ENCODE assay signal across 8 cellular contexts in the genomic region with DNA sequence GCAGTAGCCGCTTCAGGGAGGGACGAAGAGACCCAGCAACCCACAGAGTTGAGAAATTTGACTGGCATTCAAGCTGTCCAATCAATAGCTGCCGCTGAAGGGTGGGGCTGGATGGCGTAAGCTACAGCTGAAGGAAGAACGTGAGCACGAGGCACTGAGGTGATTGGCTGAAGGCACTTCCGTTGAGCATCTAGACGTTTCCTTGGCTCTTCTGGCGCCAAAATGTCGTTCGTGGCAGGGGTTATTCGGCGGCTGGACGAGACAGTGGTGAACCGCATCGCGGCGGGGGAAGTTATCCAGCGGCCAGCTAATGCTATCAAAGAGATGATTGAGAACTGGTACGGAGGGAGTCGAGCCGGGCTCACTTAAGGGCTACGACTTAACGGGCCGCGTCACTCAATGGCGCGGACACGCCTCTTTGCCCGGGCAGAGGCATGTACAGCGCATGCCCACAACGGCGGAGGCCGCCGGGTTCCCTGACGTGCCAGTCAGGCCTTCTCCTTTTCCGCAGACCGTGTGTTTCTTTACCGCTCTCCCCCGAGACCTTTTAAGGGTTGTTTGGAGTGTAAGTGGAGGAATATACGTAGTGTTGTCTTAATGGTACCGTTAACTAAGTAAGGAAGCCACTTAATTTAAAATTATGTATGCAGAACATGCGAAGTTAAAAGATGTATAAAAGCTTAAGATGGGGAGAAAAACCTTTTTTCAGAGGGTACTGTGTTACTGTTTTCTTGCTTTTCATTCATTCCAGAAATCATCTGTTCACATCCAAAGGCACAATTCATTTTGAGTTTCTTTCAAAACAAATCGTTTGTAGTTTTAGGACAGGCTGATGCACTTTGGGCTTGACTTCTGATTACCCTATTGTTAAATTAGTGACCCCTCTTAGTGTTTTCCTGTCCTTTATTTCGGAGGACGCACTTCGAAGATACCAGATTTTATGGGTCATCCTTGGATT. TPM values are rescaled to one million over a fixed set of nuclear protein-coding genes. Genes with fewer than 3 reads are reported as not detected.
DNase-seq lines count a peak whose midpoint lies in the region; ATAC-seq lines count a peak whose summit lies in the region.

A gene (plus strand): TSS at position 193 of the 958 bp plus-strand sequence. CDS start 30 bp downstream, at position 223.

- peak within 1 kb of the TSS; percentile 90 for H3K9ac ChIP-seq in endocrine pancreas (ENCODE audit: control insufficient read depth, insufficient read depth, low read length)

- H3K27me3 ChIP-seq in endocrine pancreas (ENCODE audit: control insufficient read depth, insufficient read depth, low read length) = no peaks in the 10 kb centered on the region

- H3K4me1 ChIP-seq in endocrine pancreas (ENCODE audit: control insufficient read depth, insufficient read depth, low read length) = peaks cover 31% of the 10 kb centered on the region

- no peaks in the 10 kb centered on the region for H3K36me3 ChIP-seq in endocrine pancreas (ENCODE audit: control insufficient read depth, insufficient read depth, low read length)

- ATAC-seq in GM19351 (IDR thresholded peaks at IDR 0.05; ENCODE audit: unreplicated experiment) (peak; percentile 87), HG03521 (IDR thresholded peaks at IDR 0.05; ENCODE audit: unreplicated experiment) (peak; percentile 88)

- no peaks in the 10 kb centered on the region for H3K9me3 ChIP-seq in endocrine pancreas (ENCODE audit: control insufficient read depth, low read length)

- peak within 1 kb of the TSS; percentile 95 for H3K4me3 ChIP-seq in endocrine pancreas (ENCODE audit: control insufficient read depth, insufficient read depth, low read length)

- peak; percentile 97 for DNase-seq in AG08395 (ENCODE audit: low spot score)
- DNase-seq in activated CD4-positive, alpha-beta T cell treated with anti-CD3 and anti-CD28 coated beads, Interleukin-2, amount 50 U/mL, for 24 hours (ENCODE audit: low read depth in 1 of 2, low spot score in 1 of 2) = peak; percentile 92 to 99
- DNase-seq in mesenteric fat pad (ENCODE audit: low spot score) = peak; percentile 99
- peak; percentile 87 to 90 for DNase-seq in stimulated activated CD8-positive, alpha-beta memory T cell treated with anti-CD3 and anti-CD28 coated beads, Interleukin-15, amount 100 ng/mL, for 48 hours (ENCODE audit: low read depth in 2 of 2)
- no peak for DNase-seq in NCI-H524 treated with DMSO at 0.1 percent for 48 hours (lab: John Stamatoyannopoulos, UW)

RNA-seq across cellular contexts. Expression of the gene that starts here (rescaled TPM):
- total RNA-seq in mesenteric fat pad = 25.0 TPM
